In genomic region chr17:42832934-42833770, GRCh38 we compare ENCODE assay signal across 8 cellular contexts. TPM values are rescaled to one million over a fixed set of nuclear protein-coding genes. Genes with fewer than 3 reads are reported as not detected.
DNase-seq lines count a peak whose midpoint lies in the region; ATAC-seq and TF ChIP-seq lines count a peak whose summit lies in the region.

Gene PSME3 (plus strand): TSS chr17:42833397. CDS start chr17:42833632, 235 bp downstream.

- H3K4me3 ChIP-seq in AG10803 (ENCODE audit: low read length) = peak within 1 kb of the TSS; percentile 97
- H3K4me3 ChIP-seq in kidney epithelial cell (ENCODE audit: low read depth, low read length) = peak within 1 kb of the TSS; percentile 93

- H3K36me3 ChIP-seq in kidney epithelial cell (ENCODE audit: control insufficient read depth, insufficient read depth, low read length) = peaks cover 3% of the 10 kb centered on the region

- TF ChIP-seq CTCF in AG10803 (conservative IDR thresholded peaks at IDR 0.05; ENCODE audit: low read length) (no peak), kidney epithelial cell (IDR thresholded peaks at IDR 0.05; ENCODE audit: insufficient read depth, low read length, poor library complexity, severe bottlenecking) (no peak)

- ATAC-seq in GM19023 (IDR thresholded peaks at IDR 0.05; ENCODE audit: unreplicated experiment) (peak; percentile 83), HG03280 (IDR thresholded peaks at IDR 0.05; ENCODE audit: unreplicated experiment) (peak; percentile 84)

- DNase-seq in AG10803 (ENCODE audit: low read depth) = peak; percentile 78
- peak; percentile 65 for DNase-seq in NCI-H446 treated with DMSO at 0.1 percent for 48 hours (lab: John Stamatoyannopoulos, UW)
- DNase-seq in activated CD4-positive, alpha-beta T cell treated with anti-CD3 and anti-CD28 coated beads for 1 hour = peak; percentile 87
- DNase-seq in cerebellum (ENCODE audit: low spot score) = peak; percentile 94
- DNase-seq in kidney epithelial cell (ENCODE audit: low read depth) = peak; percentile 43
- peak; percentile 83 to 84 for DNase-seq in stimulated activated CD4-positive, alpha-beta T cell treated with anti-CD3 and anti-CD28 coated beads, Interleukin-15, amount 100 ng/mL, for 48 hours (ENCODE audit: low read depth in 2 of 2)

- no peaks in the 10 kb centered on the region for H3K27me3 ChIP-seq in kidney epithelial cell (ENCODE audit: control insufficient read depth, insufficient read depth, low read length)

RNA-seq across cellular contexts. Expression of gene PSME3, which starts in this region (rescaled TPM):
- total RNA-seq in cerebellum (34.8 TPM), kidney epithelial cell (164 and 182 TPM in 2 replicates)

Comparison
In these comparisons a context has a peak if more than half of its experiments do, and no peak if none do; other contexts are left out.
1. Peak in every context shown above with its lines: DNase-seq, ATAC-seq and H3K4me3 ChIP-seq.
2. DNase-seq: peak in every context shown above with its lines; median percentile 94 in cerebellum; 87 in activated CD4-positive, alpha-beta T cell treated with anti-CD3 and anti-CD28 coated beads for 1 hour; 84 in stimulated activated CD4-positive, alpha-beta T cell treated with anti-CD3 and anti-CD28 coated beads, Interleukin-15, amount 100 ng/mL, for 48 hours; 78 in AG10803; 65 in NCI-H446 treated with DMSO at 0.1 percent for 48 hours; 43 in kidney epithelial cell.